In genomic region chr12:88026196-88026595, GRCh38 we compare ENCODE assay signal across 18 cellular contexts. TPM values are rescaled to one million over a fixed set of nuclear protein-coding genes. Genes with fewer than 3 reads are reported as not detected.
DNase-seq lines count a peak whose midpoint lies in the region; ATAC-seq, FAIRE-seq and TF ChIP-seq lines count a peak whose summit lies in the region.
"Had no signal": no experiment of that assay in that cellular context is flagged by ENCODE, and none has a peak within 500 bp of the region (broad histone marks: within the 10 kb centered on the region; RNA-seq: fewer than 3 reads in every experiment).

No MANE protein-coding gene starts in this region.

- H3K9ac ChIP-seq in PC-3 (ENCODE audit: low read length): no peak overlapping the region
- H3K9ac ChIP-seq: GM23248 had no signal

- H4K20me1 ChIP-seq in PC-3 (ENCODE audit: low read length): no peaks in the 10 kb centered on the region

- peak; percentile 54 for FAIRE-seq in GM18507 (lab: Jason Lieb, UNC)
- FAIRE-seq: G401.6, GM12892, GM19239 had no signal

- ATAC-seq in PC-3 (no peak), HG02840 (IDR thresholded peaks at IDR 0.05; ENCODE audit: low FRiP score, unreplicated experiment) (no peak)
- ATAC-seq: HCT116 had no signal

- no peak overlapping the region for H2AFZ ChIP-seq in PC-3 (ENCODE audit: low read length)
- H2AFZ ChIP-seq: GM23248 had no signal

- TF ChIP-seq CTCF in PC-3 (conservative IDR thresholded peaks at IDR 0.05; ENCODE audit: low read depth, low read length) (no peak), epithelial cell of esophagus (IDR thresholded peaks at IDR 0.05; ENCODE audit: insufficient read depth, low read depth, low read length, missing control alignments) (no peak)

- H3K27me3 ChIP-seq in PC-3 (ENCODE audit: low read length): no peaks in the 10 kb centered on the region

- no peak overlapping the region for H3K27ac ChIP-seq in PC-3 (ENCODE audit: low read length)
- H3K27ac ChIP-seq: GM23248 had no signal

- H3K79me2 ChIP-seq in PC-3 (ENCODE audit: low read length): no peaks in the 10 kb centered on the region

- CTCF ChIA-PET in PC-3 (lab: Charles Lee): no interaction called here

- H3K9me3 ChIP-seq in PC-3 (ENCODE audit: low read length): no peaks in the 10 kb centered on the region

- no peaks in the 10 kb centered on the region for H3K9me2 ChIP-seq in PC-3 (replicated peaks; ENCODE audit: low read length)

- H3K4me2 ChIP-seq in PC-3 (ENCODE audit: low read length): no peak overlapping the region

- no peaks in the 10 kb centered on the region for H3K4me1 ChIP-seq in PC-3 (ENCODE audit: insufficient read depth, low read length)

- no peaks in the 10 kb centered on the region for H3K36me3 ChIP-seq in PC-3 (ENCODE audit: low read depth, low read length)

- H3K4me3 ChIP-seq in PC-3 (ENCODE audit: low read length): no peak overlapping the region
- no peak overlapping the region for H3K4me3 ChIP-seq in epithelial cell of esophagus (ENCODE audit: low read length)
- H3K4me3 ChIP-seq: GM23248 had no signal

- no TSS peak for BruUV-seq in PC-3 (replicated peaks; lab: Mats Ljungman, UMichigan)

- POLR2A ChIA-PET in PC-3 (lab: Charles Lee; ENCODE audit: unreplicated experiment): no interaction called here

- intact Hi-C loops in PC-3 (cut with micrococcal nuclease): no loop called here

- no peak for DNase-seq in GM18507 (ENCODE audit: extremely low spot score, insufficient read length, low read depth)
- peak; percentile 16 for DNase-seq in PC-3
- DNase-seq in epithelial cell of esophagus (ENCODE audit: low read depth): peak; percentile 37
- DNase-seq in SKM-1 treated with dmso at 0.1 percent for 144 hours (lab: John Stamatoyannopoulos, UW; ENCODE audit: unreplicated experiment): no peak
- no peak for DNase-seq in LoVo (ENCODE audit: low spot score)
- DNase-seq: C1 segment of cervical spinal cord; CD4-positive, alpha-beta memory T cell; COR-L47; DND-41; GM23248; H9 had no signal

- H3F3A ChIP-seq in PC-3 (ENCODE audit: low read length, unreplicated experiment): no peaks in the 10 kb centered on the region

RNA-seq across cellular contexts. Expression of gene C12orf50, which starts 3.0 kb away (rescaled TPM):
- not detected in 2 replicates for total RNA-seq in PC-3 (2014; rRNA removed)
- total RNA-seq: A172, GM23248, H4 had no signal

Comparison
In these comparisons a context has a peak if more than half of its experiments do, and no peak if none do; other contexts are left out.
1. DNase-seq: peak in PC-3 (single experiment) and epithelial cell of esophagus (single experiment); none in GM18507 (single experiment), SKM-1 treated with dmso at 0.1 percent for 144 hours (single experiment) and LoVo (single experiment).